25 cellular contexts compared by ENCODE assay signal in genomic region chr1:231023150-231023549, GRCh38.
"Had no signal": no experiment of that assay in that cellular context is flagged by ENCODE, and none has a peak within 500 bp of the region (broad histone marks: within the 10 kb centered on the region; RNA-seq: fewer than 3 reads in every experiment).

No MANE protein-coding gene starts in this region.

- DNase-seq: heart right ventricle; islet precursor cell; naive thymus-derived CD8-positive, alpha-beta T cell; occipital lobe; right lobe of liver; stimulated activated CD4-positive, alpha-beta T cell treated with anti-CD3 and anti-CD28 coated beads, Interleukin-1b, Interleukin-23, amount 100 ng/mL, for 48 hours; stimulated activated CD4-positive, alpha-beta T cell treated with anti-CD3 and anti-CD28 coated beads, Interleukin-2, amount 100 ng/mL, for 48 hours; stimulated activated CD4-positive, alpha-beta T cell treated with anti-CD3 and anti-CD28 coated beads, Interleukin-4, amount 100 ng/mL, for 4 hours; stimulated activated CD8-positive, alpha-beta memory T cell treated with anti-CD3 and anti-CD28 coated beads, Interleukin-4, amount 100 ng/mL, for 48 hours; stimulated activated naive B cell treated with anti-CD40 and anti-IgM and Interleukin-4, amounts not matched to agents 10 μg/mL and 1 μg/mL and 100 μg/mL, for 72 hours; stimulated activated naive CD8-positive, alpha-beta T cell treated with anti-CD3 and anti-CD28 coated beads, Interleukin-15, Interleukin-2, amounts not matched to agents 100 U/mL and 50 U/mL, for 24 hours; stomach; testis; thyroid gland; transverse colon had no signal

- H3K4me1 ChIP-seq: neural progenitor cell, parathyroid adenoma, right lobe of liver, testis, thyroid gland had no signal

- H3K4me1 Mint-ChIP-seq: memory B cell, nephron had no signal

- H3K4me3 ChIP-seq: heart right ventricle, hepatocyte, neural progenitor cell, right atrium auricular region, right lobe of liver, smooth muscle cell, stomach, testis, thyroid gland, transverse colon, upper lobe of left lung, vagina had no signal

- H3K27ac Mint-ChIP-seq: memory B cell; neural progenitor cell; stimulated activated naive B cell treated with anti-CD40 and anti-IgM and Interleukin-4, amounts not matched to agents 10 μg/mL and 1 μg/mL and 100 μg/mL, for 72 hours had no signal

- H3K9ac ChIP-seq: neural progenitor cell, parathyroid adenoma had no signal

- H3K27me3 ChIP-seq: heart right ventricle, hepatocyte, right atrium auricular region, right lobe of liver, stomach, testis, thyroid gland, transverse colon, upper lobe of left lung, vagina had no signal

- H3K9me3 Mint-ChIP-seq: memory B cell; naive thymus-derived CD8-positive, alpha-beta T cell; nephron; neural progenitor cell; stimulated activated naive B cell treated with anti-CD40 and anti-IgM and Interleukin-4, amounts not matched to agents 10 μg/mL and 1 μg/mL and 100 μg/mL, for 72 hours had no signal

- H3K27ac ChIP-seq: heart right ventricle, hepatocyte, neural progenitor cell, neutrophil, parathyroid adenoma, right atrium auricular region, right lobe of liver, stomach, testis, thyroid gland, transverse colon, vagina had no signal

- H3K27me3 Mint-ChIP-seq: memory B cell had no signal

- H3K36me3 ChIP-seq: neural progenitor cell, neutrophil, right atrium auricular region, right lobe of liver, thyroid gland, transverse colon had no signal

- H2AFZ ChIP-seq: hepatocyte, neural progenitor cell, parathyroid adenoma had no signal

- ATAC-seq: heart right ventricle; naive thymus-derived CD8-positive, alpha-beta T cell; right lobe of liver; stimulated activated naive B cell treated with anti-CD40 and anti-IgM and Interleukin-4, amounts not matched to agents 10 μg/mL and 1 μg/mL and 100 μg/mL, for 72 hours; stimulated activated naive CD8-positive, alpha-beta T cell treated with anti-CD3 and anti-CD28 coated beads, Interleukin-15, Interleukin-2, amounts not matched to agents 100 U/mL and 50 U/mL, for 24 hours had no signal

- H3K9me3 ChIP-seq: heart right ventricle, neutrophil, right atrium auricular region, right lobe of liver, stomach, testis, thyroid gland, transverse colon, upper lobe of left lung, vagina had no signal

- H3K4me3 Mint-ChIP-seq: memory B cell; naive thymus-derived CD8-positive, alpha-beta T cell; nephron; neural progenitor cell; stimulated activated naive B cell treated with anti-CD40 and anti-IgM and Interleukin-4, amounts not matched to agents 10 μg/mL and 1 μg/mL and 100 μg/mL, for 72 hours had no signal

- H3K4me2 ChIP-seq: hepatocyte, neural progenitor cell, smooth muscle cell had no signal
